In the genomic region with DNA sequence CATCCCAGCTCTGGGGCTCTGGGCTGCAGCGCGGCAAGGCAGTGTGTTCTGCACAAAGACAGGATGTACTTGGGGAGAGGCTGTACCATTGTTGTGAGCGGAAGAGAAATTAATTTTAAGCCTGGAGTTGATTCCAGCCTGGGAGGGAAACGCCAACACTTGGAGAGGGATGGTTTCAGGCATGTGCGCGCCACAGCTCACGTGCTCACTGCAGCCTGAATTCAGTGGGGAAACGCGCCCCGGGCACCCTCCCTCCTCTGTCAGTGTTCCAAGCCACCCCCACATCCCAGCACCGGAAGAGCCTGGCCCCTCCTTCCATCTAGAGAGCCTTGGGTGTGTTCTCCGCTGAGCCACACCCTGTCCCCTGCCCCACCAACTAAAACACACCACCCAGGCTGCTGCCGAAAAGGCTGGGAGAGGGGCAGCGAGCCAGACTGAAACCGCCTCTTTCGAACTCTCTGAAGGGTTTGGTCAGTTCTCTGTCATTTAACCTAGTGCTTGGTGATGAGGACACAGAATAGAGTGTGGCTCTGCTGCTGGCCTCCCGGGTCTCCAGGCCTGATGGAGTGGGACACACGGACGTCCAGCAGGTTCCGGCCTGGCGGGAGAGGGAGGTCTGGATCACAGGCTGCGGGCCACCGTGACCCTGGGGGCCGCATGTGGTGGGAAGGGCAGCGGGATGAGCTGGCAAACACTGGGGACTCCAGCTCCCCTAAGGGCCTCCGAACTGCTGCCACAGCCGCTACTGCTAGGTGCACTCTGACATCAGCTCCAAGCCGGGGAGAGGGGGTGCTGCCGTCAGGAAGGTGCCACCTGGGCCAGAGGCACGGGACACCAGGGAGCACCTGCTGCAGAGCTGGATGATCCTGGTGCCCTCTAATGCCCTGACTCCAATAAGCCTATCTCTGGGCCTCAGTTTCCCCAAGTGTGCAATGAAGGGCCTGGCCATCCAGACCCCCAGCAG, we compare ENCODE assay signal across 12 cellular contexts.
A peak's percentile ranks its signal among the peaks of the same experiment; 100 is the strongest.
DNase-seq lines count a peak whose midpoint lies in the region; ATAC-seq and TF ChIP-seq lines count a peak whose summit lies in the region.
"Had no signal": no experiment of that assay in that cellular context is flagged by ENCODE, and none has a peak within 500 bp of the region (broad histone marks: within the 10 kb centered on the region; RNA-seq: fewer than 3 reads in every experiment).

No MANE protein-coding gene starts in this region.

- peaks cover 32% of the 10 kb centered on the region for H3K4me1 Mint-ChIP-seq in WTC11

- POLR2A ChIA-PET in WTC11 (lab: Charles Lee): interaction anchor here (0.6 kb wide), 1 partner anchor 280 kb away, joined by 3 read pairs; no protein-coding TSS in a partner anchor

- CTCF ChIA-PET in WTC11 (lab: Charles Lee): interaction anchor here (1.2 kb wide), 2 partner anchors 24 to 61 kb away, joined by 3 to 4 read pairs; no protein-coding TSS in a partner anchor

- H3K27ac Mint-ChIP-seq in WTC11: peak overlapping the region; percentile 86
- H3K27ac Mint-ChIP-seq: activated CD4-positive, alpha-beta memory T cell treated with anti-CD3 and anti-CD28 coated beads for 36 hours; activated naive CD8-positive, alpha-beta T cell treated with anti-CD3 and anti-CD28 coated beads, Interleukin-2, amount 10 ng/mL, durations not matched to agents 7 days and 5 days had no signal

- ATAC-seq in WTC11 (peak; percentile 72), left lobe of liver (no peak)

- no peak for TF ChIP-seq CTCF in WTC11 (IDR thresholded peaks at IDR 0.05)

- H3K36me3 Mint-ChIP-seq in WTC11: no peaks in the 10 kb centered on the region
- H3K36me3 Mint-ChIP-seq: activated CD4-positive, alpha-beta memory T cell treated with anti-CD3 and anti-CD28 coated beads for 36 hours; activated naive CD8-positive, alpha-beta T cell treated with anti-CD3 and anti-CD28 coated beads, Interleukin-2, amount 10 ng/mL, durations not matched to agents 7 days and 5 days had no signal

- no peaks in the 10 kb centered on the region for H3K9me3 Mint-ChIP-seq in WTC11
- H3K9me3 Mint-ChIP-seq: activated CD4-positive, alpha-beta memory T cell treated with anti-CD3 and anti-CD28 coated beads for 36 hours; activated naive CD8-positive, alpha-beta T cell treated with anti-CD3 and anti-CD28 coated beads, Interleukin-2, amount 10 ng/mL, durations not matched to agents 7 days and 5 days had no signal

- no peak overlapping the region for H3K4me3 Mint-ChIP-seq in WTC11
- H3K4me3 Mint-ChIP-seq: activated CD4-positive, alpha-beta memory T cell treated with anti-CD3 and anti-CD28 coated beads for 36 hours; activated naive CD8-positive, alpha-beta T cell treated with anti-CD3 and anti-CD28 coated beads, Interleukin-2, amount 10 ng/mL, durations not matched to agents 7 days and 5 days had no signal

- no peaks in the 10 kb centered on the region for H3K27me3 Mint-ChIP-seq in WTC11 (ENCODE audit: low read depth)
- H3K27me3 Mint-ChIP-seq: activated naive CD8-positive, alpha-beta T cell treated with anti-CD3 and anti-CD28 coated beads, Interleukin-2, amount 10 ng/mL, durations not matched to agents 7 days and 5 days had no signal

- DNase-seq in NCI-H1436 treated with DMSO at 0.1 percent for 48 hours (lab: John Stamatoyannopoulos, UW) (peak; percentile 25), WTC11 (ENCODE audit: low spot score) (no peak), hepatic stellate cell (ENCODE audit: low spot score) (peak; percentile 39), superior temporal gyrus (ENCODE audit: extremely low spot score) (peak; percentile 60), left lobe of liver (ENCODE audit: low spot score) (no peak), HPDE6-E6E7 (ENCODE audit: extremely low spot score) (no peak), inferior parietal cortex (ENCODE audit: extremely low spot score) (no peak), GF-D8 (lab: John Stamatoyannopoulos, UW) (no peak)
- DNase-seq: activated CD4-positive, alpha-beta memory T cell treated with anti-CD3 and anti-CD28 coated beads for 36 hours; activated naive CD8-positive, alpha-beta T cell treated with anti-CD3 and anti-CD28 coated beads, Interleukin-2, amount 10 ng/mL, durations not matched to agents 7 days and 5 days; SJCRH30; stimulated activated CD4-positive, alpha-beta T cell treated with anti-CD3 and anti-CD28 coated beads, Interleukin-2, amount 100 ng/mL, for 48 hours had no signal

TF ChIP-seq in WTC11, 78 proteins besides CTCF, POLR2A, EP300 and RAD21:
- peak; percentile 62; the same call in 1 of the 2 replicates for TF ChIP-seq FOXP1 (CRISPR knock-in tag; IDR thresholded peaks at IDR 0.05; ENCODE audit: borderline replicate concordance)
- TF ChIP-seq, protein P1, sequence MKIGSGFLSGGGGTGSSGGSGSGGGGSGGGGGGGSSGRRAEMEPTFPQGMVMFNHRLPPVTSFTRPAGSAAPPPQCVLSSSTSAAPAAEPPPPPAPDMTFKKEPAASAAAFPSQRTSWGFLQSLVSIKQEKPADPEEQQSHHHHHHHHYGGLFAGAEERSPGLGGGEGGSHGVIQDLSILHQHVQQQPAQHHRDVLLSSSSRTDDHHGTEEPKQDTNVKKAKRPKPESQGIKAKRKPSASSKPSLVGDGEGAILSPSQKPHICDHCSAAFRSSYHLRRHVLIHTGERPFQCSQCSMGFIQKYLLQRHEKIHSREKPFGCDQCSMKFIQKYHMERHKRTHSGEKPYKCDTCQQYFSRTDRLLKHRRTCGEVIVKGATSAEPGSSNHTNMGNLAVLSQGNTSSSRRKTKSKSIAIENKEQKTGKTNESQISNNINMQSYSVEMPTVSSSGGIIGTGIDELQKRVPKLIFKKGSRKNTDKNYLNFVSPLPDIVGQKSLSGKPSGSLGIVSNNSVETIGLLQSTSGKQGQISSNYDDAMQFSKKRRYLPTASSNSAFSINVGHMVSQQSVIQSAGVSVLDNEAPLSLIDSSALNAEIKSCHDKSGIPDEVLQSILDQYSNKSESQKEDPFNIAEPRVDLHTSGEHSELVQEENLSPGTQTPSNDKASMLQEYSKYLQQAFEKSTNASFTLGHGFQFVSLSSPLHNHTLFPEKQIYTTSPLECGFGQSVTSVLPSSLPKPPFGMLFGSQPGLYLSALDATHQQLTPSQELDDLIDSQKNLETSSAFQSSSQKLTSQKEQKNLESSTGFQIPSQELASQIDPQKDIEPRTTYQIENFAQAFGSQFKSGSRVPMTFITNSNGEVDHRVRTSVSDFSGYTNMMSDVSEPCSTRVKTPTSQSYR (CRISPR knock-in tag; IDR thresholded peaks at IDR 0.05): no peak

Comparison
In these comparisons a context has a peak if more than half of its experiments do, and no peak if none do; other contexts are left out.
1. DNase-seq: peak in NCI-H1436 treated with DMSO at 0.1 percent for 48 hours (single experiment), hepatic stellate cell (single experiment) and superior temporal gyrus (single experiment); none in WTC11 (single experiment), left lobe of liver (single experiment), HPDE6-E6E7 (single experiment), inferior parietal cortex (single experiment) and GF-D8 (single experiment).